Comparison of ENCODE assay signal across 16 cellular contexts in genomic region chr3:165852710-165853109, GRCh38. TPM values are rescaled to one million over a fixed set of nuclear protein-coding genes. Genes with fewer than 3 reads are reported as not detected.
DNase-seq lines count a peak whose midpoint lies in the region; ATAC-seq and TF ChIP-seq lines count a peak whose summit lies in the region.
"Had no signal": no experiment of that assay in that cellular context is flagged by ENCODE, and none has a peak within 500 bp of the region (broad histone marks: within the 10 kb centered on the region; RNA-seq: fewer than 3 reads in every experiment).

No MANE protein-coding gene starts in this region.

- TF ChIP-seq CTCF in fibroblast of pulmonary artery (IDR thresholded peaks at IDR 0.05; ENCODE audit: low read length, missing control alignments), result no peak
- no peak for TF ChIP-seq CTCF in omental fat pad (IDR thresholded peaks at IDR 0.05)

- no peak overlapping the region for H3K4me3 ChIP-seq in fibroblast of pulmonary artery (replicated peaks; ENCODE audit: low read depth, low read length)
- H3K4me3 ChIP-seq: A549; BLaER1 treated with 17β-estradiol and CSF1 and Interleukin-3, amounts not matched to agents 10 nM and 100 nM; HAP-1; PC-9 had no signal

- DNase-seq in ELR (ENCODE audit: low read depth) (peak; percentile 48), fibroblast of pulmonary artery (ENCODE audit: low read depth) (peak; percentile 25), omental fat pad (ENCODE audit: low spot score) (no peak), NCI-H345 treated with DMSO at 0.1 percent for 48 hours (lab: John Stamatoyannopoulos, UW; ENCODE audit: unreplicated experiment) (no peak), cortex of kidney (lab: John Stamatoyannopoulos, UW) (no peak), SIG-M5 treated with dmso at 0.1 percent for 504 hours (lab: John Stamatoyannopoulos, UW; ENCODE audit: unreplicated experiment) (no peak)
- DNase-seq: DMS153, KBM-7, MV-4-11, NCI-H187 treated with DMSO at 0.1 percent for 48 hours, PC-9 had no signal

- ATAC-seq in SK-N-SH treated with all-trans-retinoic acid at 6 μM for 48 hours (no peak), omental fat pad (ENCODE audit: low FRiP score) (peak; percentile 74), HG03521 (IDR thresholded peaks at IDR 0.05; ENCODE audit: unreplicated experiment) (no peak)
- ATAC-seq: A549 had no signal

TF ChIP-seq in SK-N-SH treated with all-trans-retinoic acid at 6 μM for 48 hours, 23 proteins besides CTCF, POLR2A, EP300 and RAD21:
- TF ChIP-seq ISL1 (CRISPR knock-in tag; IDR thresholded peaks at IDR 0.05) (peak; percentile 87), BACH2 (CRISPR knock-in tag; IDR thresholded peaks at IDR 0.05; ENCODE audit: borderline replicate concordance) (no peak)
TF ChIP-seq in SK-N-SH treated with all-trans-retinoic acid at 6 μM for 48 hours: peak in this region for 1.

RNA-seq across cellular contexts. Expression of gene BCHE, which starts 15.5 kb away (rescaled TPM):
- total RNA-seq in omental fat pad, result 100 to 1,000 TPM in 1 of 4 donors, 10 to 100 TPM in 3; 17.8 to 205 (median 33.4) TPM
- total RNA-seq: PC-9 had no signal

Comparison
In these comparisons a context has a peak if more than half of its experiments do, and no peak if none do; other contexts are left out.
1. DNase-seq: peak in ELR (single experiment) and fibroblast of pulmonary artery (single experiment); none in omental fat pad (single experiment), NCI-H345 treated with DMSO at 0.1 percent for 48 hours (single experiment), cortex of kidney (single experiment) and SIG-M5 treated with dmso at 0.1 percent for 504 hours (single experiment).